Comparison of ENCODE assay signal across 24 cellular contexts in genomic region chr10:114716811-114717404, GRCh38. TPM values are rescaled to one million over a fixed set of nuclear protein-coding genes. Genes with fewer than 3 reads are reported as not detected.
A peak's percentile ranks its signal among the peaks of the same experiment; 100 is the strongest.
DNase-seq lines count a peak whose midpoint lies in the region; ATAC-seq and TF ChIP-seq lines count a peak whose summit lies in the region.
"Had no signal": no experiment of that assay in that cellular context is flagged by ENCODE, and none has a peak within 500 bp of the region (broad histone marks: within the 10 kb centered on the region; RNA-seq: fewer than 3 reads in every experiment).

No MANE protein-coding gene starts in this region.

- H3K4me1 ChIP-seq in heart right ventricle (peaks cover 12 to 98% (median 78%) of the 10 kb centered on the region in 9 donors), subcutaneous abdominal adipose tissue (ENCODE audit: control insufficient read depth in 5 of 5, insufficient read depth in 5 of 5, low read length in 5 of 5) (peaks cover 23 to 75% (median 63%) of the 10 kb centered on the region in 5 donors), psoas muscle (peaks cover 23% of the 10 kb centered on the region)

- peaks cover 50% of the 10 kb centered on the region for H3K4me1 Mint-ChIP-seq in chondrocyte (ENCODE audit: low read depth)
- H3K4me1 Mint-ChIP-seq: B cell; CD8-positive, alpha-beta memory T cell had no signal

- WGBS in heart right ventricle, 2 donors: 72 to 78% methylated on average over 2 of the region's 2 CpGs
- 87 to 96% (median 92%) methylated on average over 2 of the region's 2 CpGs for WGBS in psoas muscle, 3 donors

- intact Hi-C loops in heart right ventricle (cut with DNase I): loop anchor here in 6 of 10 donors (5.0 to 10.0 kb wide), 6 partner anchors 35 to 65 kb away; no protein-coding TSS in a partner anchor
- intact Hi-C loops in Right ventricle myocardium superior (cut with DNase I): no loop called here
- intact Hi-C loops in psoas muscle (cut with DNase I): loop anchor here in 1 of 2 donors (5.0 kb wide), 1 partner anchor 50 kb away; no protein-coding TSS in a partner anchor

- H3K27me3 Mint-ChIP-seq in chondrocyte (ENCODE audit: low read depth): no peaks in the 10 kb centered on the region

- no peaks in the 10 kb centered on the region for H3K36me3 Mint-ChIP-seq in chondrocyte (ENCODE audit: low read depth)
- H3K36me3 Mint-ChIP-seq: CD8-positive, alpha-beta memory T cell had no signal

- H3K9me3 ChIP-seq in heart right ventricle: no peaks in the 10 kb centered on the region
- H3K9me3 ChIP-seq in subcutaneous abdominal adipose tissue (ENCODE audit: control insufficient read depth in 5 of 5, low read length in 5 of 5): no peaks in the 10 kb centered on the region
- H3K9me3 ChIP-seq in psoas muscle: no peaks in the 10 kb centered on the region
- H3K9me3 ChIP-seq: MG63, SJSA1 had no signal

- no peak for DNase-seq in heart right ventricle
- no peak for DNase-seq in Right ventricle myocardium superior
- peak; percentile 23 for DNase-seq in M059J (ENCODE audit: low read depth)
- DNase-seq in chondrocyte (ENCODE audit: low spot score): no peak
- DNase-seq in inferior parietal cortex (ENCODE audit: extremely low spot score): no peak
- DNase-seq in psoas muscle: no peak
- no peak for DNase-seq in coronary artery (ENCODE audit: low spot score)
- DNase-seq: CD8-positive, alpha-beta memory T cell; DMS 273 treated with DMSO at 0.1 percent for 48 hours; DMS79 treated with DMSO at 0.1 percent for 48 hours; KBM-7; MG63; NCI-H1105 treated with DMSO at 0.1 percent for 48 hours; NCI-H146; NCI-H1930; NCI-H2107; NCI-H446; NCI-H524 treated with DMSO at 0.1 percent for 48 hours; NCI-H774 had no signal

- H3K4me3 ChIP-seq in heart right ventricle (no peak overlapping the region), subcutaneous abdominal adipose tissue (ENCODE audit: low read depth in 1 of 5, low read length in 5 of 5) (no peak overlapping the region), psoas muscle (no peak overlapping the region), coronary artery (no peak overlapping the region)
- H3K4me3 ChIP-seq: MG63, SJSA1 had no signal

- no peak for TF ChIP-seq CTCF in heart right ventricle (IDR thresholded peaks at IDR 0.05)
- no peak for TF ChIP-seq CTCF in chondrocyte (IDR thresholded peaks at IDR 0.05)
- no peak for TF ChIP-seq CTCF in psoas muscle (IDR thresholded peaks at IDR 0.05)
- no peak for TF ChIP-seq CTCF in coronary artery (IDR thresholded peaks at IDR 0.05)

- no peaks in the 10 kb centered on the region for H3K27me3 ChIP-seq in heart right ventricle
- no peaks in the 10 kb centered on the region for H3K27me3 ChIP-seq in subcutaneous abdominal adipose tissue (ENCODE audit: control insufficient read depth in 5 of 5, insufficient read depth in 4 of 5, low read length in 5 of 5)
- no peaks in the 10 kb centered on the region for H3K27me3 ChIP-seq in psoas muscle (ENCODE audit: insufficient read depth in 3 of 3, low read length in 2 of 3)
- H3K27me3 ChIP-seq: MG63, SJSA1 had no signal

- peak overlapping the region; percentile 19 for H3K27ac Mint-ChIP-seq in chondrocyte (ENCODE audit: unreplicated experiment)
- H3K27ac Mint-ChIP-seq: B cell; CD8-positive, alpha-beta memory T cell had no signal

- H3K9me3 Mint-ChIP-seq in chondrocyte (ENCODE audit: low read depth): no peaks in the 10 kb centered on the region
- H3K9me3 Mint-ChIP-seq: CD8-positive, alpha-beta memory T cell had no signal

- H3K36me3 ChIP-seq in heart right ventricle (no peaks in the 10 kb centered on the region), subcutaneous abdominal adipose tissue (ENCODE audit: control insufficient read depth in 5 of 5, insufficient read depth in 5 of 5, low read length in 5 of 5) (no peaks in the 10 kb centered on the region), psoas muscle (ENCODE audit: insufficient read depth in 1 of 2, low read depth in 1 of 2) (no peaks in the 10 kb centered on the region)
- H3K36me3 ChIP-seq: SJSA1 had no signal

- no peak for ATAC-seq in heart right ventricle
- ATAC-seq in Right ventricle myocardium superior (ENCODE audit: poor library complexity): no peak
- ATAC-seq in psoas muscle: no peak
- ATAC-seq: Right ventricle myocardium inferior had no signal

- peak overlapping the region in 9 of 10 donors; percentile 49 to 93 (median 75) for H3K27ac ChIP-seq in heart right ventricle
- H3K27ac ChIP-seq in subcutaneous abdominal adipose tissue (ENCODE audit: low read depth, low read length): peak overlapping the region; percentile 92
- no peak overlapping the region for H3K27ac ChIP-seq in psoas muscle
- peak overlapping the region in 1 of 2 donors; percentile 28 for H3K27ac ChIP-seq in coronary artery
- H3K27ac ChIP-seq: C4-2B, SJSA1 had no signal

- H3K4me3 Mint-ChIP-seq in chondrocyte (ENCODE audit: unreplicated experiment): no peak overlapping the region
- H3K4me3 Mint-ChIP-seq: B cell; CD8-positive, alpha-beta memory T cell had no signal

- peak overlapping the region in 1 of 5 donors; percentile 33 for H3K9ac ChIP-seq in subcutaneous abdominal adipose tissue (ENCODE audit: low read length in 5 of 5)

RNA-seq across cellular contexts. Expression of gene ABLIM1, which starts 58.8 kb away (rescaled TPM):
- total RNA-seq in heart right ventricle (100 to 1,000 TPM; 522 to 816 (median 606) TPM), Right ventricle myocardium superior (772 TPM), chondrocyte (13.5 to 41.9 TPM (median 15.7 TPM) in 3 replicates), psoas muscle (100 to 1,000 TPM in 2 of 4 donors, 10 to 100 TPM in 2; 21.8 to 183 (median 66.8) TPM)
- polyA plus RNA-seq in heart right ventricle (100 to 1,000 TPM; 119 to 363 TPM), psoas muscle (10 to 100 TPM; 15.4 to 17.2 (median 16.5) TPM)
- 1.4 and 5.8 TPM in 2 replicates for total RNA-seq in M059J (2014; rRNA removed; shearing (Covaris generic))
